In the genomic region with DNA sequence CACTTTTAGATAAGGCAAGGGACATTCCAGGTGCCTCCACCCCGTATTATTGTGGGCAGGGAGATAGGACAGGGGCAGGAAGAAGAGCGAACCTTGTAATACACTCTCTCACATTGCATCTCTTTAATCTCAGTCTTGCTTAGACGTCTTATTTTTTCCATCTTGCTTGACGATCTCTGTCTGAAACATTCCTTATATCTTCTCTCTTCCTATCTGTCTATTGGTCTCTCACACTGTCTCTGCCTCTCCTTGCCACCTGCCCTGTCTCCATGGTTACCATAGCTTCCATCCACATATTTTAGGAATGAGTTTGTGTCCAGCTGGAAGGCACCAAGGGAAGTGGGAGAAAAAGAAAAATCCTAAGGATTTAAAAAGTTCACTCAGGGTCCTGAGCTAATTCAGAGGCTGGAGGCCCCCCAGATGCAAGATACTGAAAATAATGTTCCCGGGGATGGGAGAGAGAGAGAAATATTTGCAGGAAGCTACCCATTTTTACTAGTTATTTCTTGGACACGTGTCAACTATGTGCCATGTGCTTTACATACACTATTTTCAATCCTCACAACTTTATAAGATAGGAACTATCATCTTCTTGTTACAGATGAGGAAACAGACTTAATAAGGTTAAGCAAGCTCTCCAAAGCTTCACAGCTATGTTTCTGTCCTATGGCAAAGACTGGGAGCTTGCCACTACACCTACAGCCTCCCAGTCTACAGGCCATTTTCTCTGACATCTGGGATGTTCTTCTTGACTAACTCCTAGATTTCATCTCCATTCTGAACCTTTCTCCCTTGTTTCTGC, we compare ENCODE assay signal across 8 cellular contexts. TPM values are rescaled to one million over a fixed set of nuclear protein-coding genes. Genes with fewer than 3 reads are reported as not detected.
DNase-seq lines count a peak whose midpoint lies in the region; ATAC-seq lines count a peak whose summit lies in the region.

No MANE protein-coding gene starts in this region.

- H3K27me3 Mint-ChIP-seq in activated T-helper 17 cell treated with anti-CD3 and anti-CD28 coated beads, Interleukin-2, amount 50 U/mL, for 72 hours: no peaks in the 10 kb centered on the region

- peaks cover 55 to 65% (median 63%) of the 10 kb centered on the region in 10 experiments for H3K4me1 ChIP-seq in BLaER1 treated with 17β-estradiol and CSF1 and Interleukin-3, amounts not matched to agents 10 nM and 100 nM
- H3K4me1 ChIP-seq in iPS-18a (ENCODE audit: control insufficient read depth, low read depth, low read length): peaks cover 12% of the 10 kb centered on the region
- H3K4me1 ChIP-seq in subcutaneous abdominal adipose tissue (ENCODE audit: control insufficient read depth in 5 of 5, insufficient read depth in 5 of 5, low read length in 5 of 5): peaks cover 8 to 60% (median 59%) of the 10 kb centered on the region in 5 donors

- H4K20me1 ChIP-seq in BLaER1 treated with 17β-estradiol and CSF1 and Interleukin-3, amounts not matched to agents 10 nM and 100 nM: no peaks in the 10 kb centered on the region

- peak overlapping the region; percentile 97 to 100 (median 100) for H3K4me2 ChIP-seq in BLaER1 treated with 17β-estradiol and CSF1 and Interleukin-3, amounts not matched to agents 10 nM and 100 nM

- peak overlapping the region; percentile 57 to 82 (median 69); a peak in 19 of 22 replicates for H3K27ac ChIP-seq in BLaER1 treated with 17β-estradiol and CSF1 and Interleukin-3, amounts not matched to agents 10 nM and 100 nM
- H3K27ac ChIP-seq in iPS-18a (ENCODE audit: low read length) (no peak overlapping the region), subcutaneous abdominal adipose tissue (ENCODE audit: low read depth, low read length) (peak overlapping the region; percentile 90)

- ATAC-seq in activated T-helper 17 cell treated with anti-CD3 and anti-CD28 coated beads, Interleukin-2, amount 50 U/mL, for 72 hours (replicated peaks): no peak
- ATAC-seq in HG02870 (IDR thresholded peaks at IDR 0.05; ENCODE audit: unreplicated experiment): no peak

- peak overlapping the region; percentile 95 for H3K4me3 Mint-ChIP-seq in activated T-helper 17 cell treated with anti-CD3 and anti-CD28 coated beads, Interleukin-2, amount 50 U/mL, for 72 hours

- peak overlapping the region; percentile 72 to 89 (median 81) for H3K9ac ChIP-seq in BLaER1 treated with 17β-estradiol and CSF1 and Interleukin-3, amounts not matched to agents 10 nM and 100 nM
- H3K9ac ChIP-seq in iPS-18a (ENCODE audit: low read length) (no peak overlapping the region), subcutaneous abdominal adipose tissue (ENCODE audit: low read length in 5 of 5) (peak overlapping the region; percentile 33 to 96 (median 94))

- H3K9me3 ChIP-seq in BLaER1 treated with 17β-estradiol and CSF1 and Interleukin-3, amounts not matched to agents 10 nM and 100 nM (replicated peaks in 1 of 11): peaks cover 9 to 19% (median 12%) of the 10 kb centered on the region in 11 experiments
- H3K9me3 ChIP-seq in iPS-18a (ENCODE audit: control insufficient read depth, low read depth, low read length): no peaks in the 10 kb centered on the region
- peaks cover 0 to 7% (median 3%) of the 10 kb centered on the region in 5 donors for H3K9me3 ChIP-seq in subcutaneous abdominal adipose tissue (ENCODE audit: control insufficient read depth in 5 of 5, low read length in 5 of 5)

- peak; percentile 67 for DNase-seq in HS-5 (ENCODE audit: low read depth)
- no peak for DNase-seq in H4 (ENCODE audit: low spot score)
- no peak for DNase-seq in D341Med (ENCODE audit: low spot score)

- peak overlapping the region; percentile 93 for H3K27ac Mint-ChIP-seq in activated T-helper 17 cell treated with anti-CD3 and anti-CD28 coated beads, Interleukin-2, amount 50 U/mL, for 72 hours

- H3K27me3 ChIP-seq in BLaER1 treated with 17β-estradiol and CSF1 and Interleukin-3, amounts not matched to agents 10 nM and 100 nM: peaks cover 6 to 33% (median 29%) of the 10 kb centered on the region in 11 experiments; a peak in 21 of 22 replicates
- peaks cover 56% of the 10 kb centered on the region for H3K27me3 ChIP-seq in iPS-18a (ENCODE audit: control insufficient read depth, insufficient read depth, low read length)
- no peaks in the 10 kb centered on the region for H3K27me3 ChIP-seq in subcutaneous abdominal adipose tissue (ENCODE audit: control insufficient read depth in 5 of 5, insufficient read depth in 4 of 5, low read length in 5 of 5)

- peaks cover 26% of the 10 kb centered on the region for H3K4me1 Mint-ChIP-seq in activated T-helper 17 cell treated with anti-CD3 and anti-CD28 coated beads, Interleukin-2, amount 50 U/mL, for 72 hours

- peaks cover 16% of the 10 kb centered on the region for H3K36me3 Mint-ChIP-seq in activated T-helper 17 cell treated with anti-CD3 and anti-CD28 coated beads, Interleukin-2, amount 50 U/mL, for 72 hours (ENCODE audit: low read depth)

- no peaks in the 10 kb centered on the region for H3K9me3 Mint-ChIP-seq in activated T-helper 17 cell treated with anti-CD3 and anti-CD28 coated beads, Interleukin-2, amount 50 U/mL, for 72 hours

- H3K36me3 ChIP-seq in BLaER1 treated with 17β-estradiol and CSF1 and Interleukin-3, amounts not matched to agents 10 nM and 100 nM: peaks cover 0 to 13% (median 6%) of the 10 kb centered on the region in 11 experiments; a peak in 10 of 22 replicates
- H3K36me3 ChIP-seq in iPS-18a (ENCODE audit: control insufficient read depth, low read depth, low read length): no peaks in the 10 kb centered on the region
- no peaks in the 10 kb centered on the region for H3K36me3 ChIP-seq in subcutaneous abdominal adipose tissue (ENCODE audit: control insufficient read depth in 5 of 5, insufficient read depth in 5 of 5, low read length in 5 of 5)

- peak overlapping the region; percentile 68 to 86 (median 70) for H3K4me3 ChIP-seq in BLaER1 treated with 17β-estradiol and CSF1 and Interleukin-3, amounts not matched to agents 10 nM and 100 nM
- H3K4me3 ChIP-seq in iPS-18a (ENCODE audit: low read length): peak overlapping the region; percentile 71
- H3K4me3 ChIP-seq in subcutaneous abdominal adipose tissue (ENCODE audit: low read depth in 1 of 5, low read length in 5 of 5): peak overlapping the region; percentile 81 to 98 (median 91)

RNA-seq across cellular contexts. Expression of gene ANKRD34A, which starts 1.0 kb away (rescaled TPM):
- 1 to 10 TPM; 4.6 to 4.8 TPM for total RNA-seq in activated T-helper 17 cell treated with anti-CD3 and anti-CD28 coated beads, Interleukin-2, amount 50 U/mL, for 72 hours
- 0.54 and 0.70 TPM in 2 replicates for total RNA-seq in H4 (2014; rRNA removed; shearing (Covaris generic))

RNA-seq across cellular contexts. Expression of gene POLR3GL, which starts 1.1 kb away (rescaled TPM):
- 10 to 100 TPM; 16.9 to 26.0 TPM for total RNA-seq in activated T-helper 17 cell treated with anti-CD3 and anti-CD28 coated beads, Interleukin-2, amount 50 U/mL, for 72 hours
- 16.9 and 21.2 TPM in 2 replicates for total RNA-seq in H4 (2014; rRNA removed; shearing (Covaris generic))

RNA-seq across cellular contexts. Expression of gene LIX1L, which starts 5.6 kb away (rescaled TPM):
- total RNA-seq in activated T-helper 17 cell treated with anti-CD3 and anti-CD28 coated beads, Interleukin-2, amount 50 U/mL, for 72 hours: 10 to 100 TPM; 43.4 to 61.2 TPM
- 15.1 and 18.7 TPM in 2 replicates for total RNA-seq in H4 (2014; rRNA removed; shearing (Covaris generic))

RNA-seq across cellular contexts. Expression of gene TXNIP, which starts 33.0 kb away (rescaled TPM):
- 100 to 1,000 TPM in 1 of 2 donors, 10 to 100 TPM in 1; 74.2 to 269 TPM for total RNA-seq in activated T-helper 17 cell treated with anti-CD3 and anti-CD28 coated beads, Interleukin-2, amount 50 U/mL, for 72 hours
- total RNA-seq in H4 (2014; rRNA removed; shearing (Covaris generic)): 101 and 102 TPM in 2 replicates

RNA-seq across cellular contexts. Expression of gene RBM8A, which starts 36.1 kb away (rescaled TPM):
- 100 to 1,000 TPM; 222 to 275 TPM for total RNA-seq in activated T-helper 17 cell treated with anti-CD3 and anti-CD28 coated beads, Interleukin-2, amount 50 U/mL, for 72 hours
- 335 and 394 TPM in 2 replicates for total RNA-seq in H4 (2014; rRNA removed; shearing (Covaris generic))
